30 cellular contexts compared by ENCODE assay signal in the genomic region with DNA sequence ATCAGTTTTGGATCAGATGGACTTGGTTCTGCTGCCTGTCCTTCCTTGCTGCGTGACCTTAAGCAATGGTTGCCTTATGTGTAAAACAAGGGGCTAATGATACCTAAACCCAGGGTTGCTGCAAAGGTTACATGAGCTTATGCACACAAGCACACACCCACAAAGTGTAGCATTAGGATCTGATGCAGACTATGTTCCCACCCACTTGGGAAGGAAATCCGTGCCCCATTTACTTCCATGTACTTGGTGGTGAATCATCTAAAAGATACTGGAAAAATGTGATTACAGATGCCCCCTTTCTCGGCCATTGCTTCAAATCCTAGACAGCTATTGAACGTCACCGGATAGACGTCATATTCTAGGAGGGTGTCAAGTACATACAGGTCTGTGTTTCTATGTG.
DNase-seq lines count a peak whose midpoint lies in the region; ATAC-seq and TF ChIP-seq lines count a peak whose summit lies in the region.
"Had no signal": no experiment of that assay in that cellular context is flagged by ENCODE, and none has a peak within 500 bp of the region (broad histone marks: within the 10 kb centered on the region; RNA-seq: fewer than 3 reads in every experiment).

No MANE protein-coding gene starts in this region.

- no peak overlapping the region for H3K27ac ChIP-seq in CD4-positive, CD25-positive, alpha-beta regulatory T cell (ENCODE audit: insufficient read depth, low read length, poor library complexity, severe bottlenecking)
- no peak overlapping the region for H3K27ac ChIP-seq in CD8-positive, alpha-beta T cell (ENCODE audit: low read depth, low read length)
- H3K27ac ChIP-seq in naive thymus-derived CD4-positive, alpha-beta T cell (ENCODE audit: low read depth, low read length) = no peak overlapping the region
- no peak overlapping the region for H3K27ac ChIP-seq in dorsolateral prefrontal cortex
- H3K27ac ChIP-seq: ascending aorta, left ventricle myocardium inferior, neutrophil, PC-9, tibial nerve had no signal

- peaks cover 29 to 64% (median 56%) of the 10 kb centered on the region in 4 donors for H3K4me1 Mint-ChIP-seq in CD4-positive, CD25-positive, alpha-beta regulatory T cell
- H3K4me1 Mint-ChIP-seq in CD8-positive, alpha-beta T cell (ENCODE audit: low read depth) = peaks cover 27% of the 10 kb centered on the region
- H3K4me1 Mint-ChIP-seq in activated T-helper 17 cell treated with anti-CD3 and anti-CD28 coated beads, Interleukin-2, amount 50 U/mL, for 72 hours = peaks cover 60% of the 10 kb centered on the region
- H3K4me1 Mint-ChIP-seq in naive thymus-derived CD4-positive, alpha-beta T cell = peaks cover 0 to 62% (median 51%) of the 10 kb centered on the region in 7 donors

- ATAC-seq in CD4-positive, CD25-positive, alpha-beta regulatory T cell (ENCODE audit: low read depth in 2 of 2) = no peak
- ATAC-seq in CD8-positive, alpha-beta T cell = no peak
- no peak for ATAC-seq in activated T-helper 17 cell treated with anti-CD3 and anti-CD28 coated beads, Interleukin-2, amount 50 U/mL, for 72 hours (replicated peaks)
- ATAC-seq in naive thymus-derived CD4-positive, alpha-beta T cell = no peak

- no peak for TF ChIP-seq CTCF in CD8-positive, alpha-beta T cell (IDR thresholded peaks at IDR 0.05)
- no peak for TF ChIP-seq CTCF in dorsolateral prefrontal cortex (IDR thresholded peaks at IDR 0.05 in 54 of 56, conservative IDR thresholded peaks at IDR 0.05 in 2 of 56; ENCODE audit: low read depth in 1 of 56, partially characterized antibody in 56 of 56)
- TF ChIP-seq CTCF in lower leg skin (IDR thresholded peaks at IDR 0.05) = no peak

- H3K9me3 ChIP-seq in CD4-positive, CD25-positive, alpha-beta regulatory T cell (ENCODE audit: control insufficient read depth in 2 of 2, low read length in 2 of 2) = no peaks in the 10 kb centered on the region
- H3K9me3 ChIP-seq in CD8-positive, alpha-beta T cell (ENCODE audit: low read length) = no peaks in the 10 kb centered on the region
- no peaks in the 10 kb centered on the region for H3K9me3 ChIP-seq in naive thymus-derived CD4-positive, alpha-beta T cell (ENCODE audit: control insufficient read depth in 2 of 3, low read length in 3 of 3)
- H3K9me3 ChIP-seq: ascending aorta, left ventricle myocardium inferior, neutrophil, tibial nerve had no signal

- no peaks in the 10 kb centered on the region for H3K27me3 Mint-ChIP-seq in CD4-positive, CD25-positive, alpha-beta regulatory T cell
- no peaks in the 10 kb centered on the region for H3K27me3 Mint-ChIP-seq in CD8-positive, alpha-beta T cell (ENCODE audit: low read depth)
- no peaks in the 10 kb centered on the region for H3K27me3 Mint-ChIP-seq in activated T-helper 17 cell treated with anti-CD3 and anti-CD28 coated beads, Interleukin-2, amount 50 U/mL, for 72 hours
- no peaks in the 10 kb centered on the region for H3K27me3 Mint-ChIP-seq in naive thymus-derived CD4-positive, alpha-beta T cell
- H3K27me3 Mint-ChIP-seq: activated naive CD4-positive, alpha-beta T cell treated with anti-CD3 and anti-CD28 coated beads, Interleukin-2, amount 10 ng/mL, durations not matched to agents 7 days and 5 days; progenitor cell of endocrine pancreas had no signal

- H3K27ac Mint-ChIP-seq in CD4-positive, CD25-positive, alpha-beta regulatory T cell = peak overlapping the region; percentile 70 to 86 (median 85)
- peak overlapping the region; percentile 93 for H3K27ac Mint-ChIP-seq in CD8-positive, alpha-beta T cell
- H3K27ac Mint-ChIP-seq in activated T-helper 17 cell treated with anti-CD3 and anti-CD28 coated beads, Interleukin-2, amount 50 U/mL, for 72 hours = peak overlapping the region; percentile 49
- peak overlapping the region in 8 of 9 donors; percentile 11 to 88 (median 76) for H3K27ac Mint-ChIP-seq in naive thymus-derived CD4-positive, alpha-beta T cell
- H3K27ac Mint-ChIP-seq: endodermal cell, progenitor cell of endocrine pancreas had no signal

- POLR2A ChIA-PET in CD8-positive, alpha-beta T cell (lab: Charles Lee) = interaction anchor here (1.6 to 2.0 kb wide), 2 partner anchors 11 to 86 kb away, joined by 6 to 7 read pairs; no protein-coding TSS in a partner anchor
- POLR2A ChIA-PET in naive thymus-derived CD4-positive, alpha-beta T cell (lab: Charles Lee) = interaction anchor here (0.6 to 2.7 kb wide), 7 partner anchors 11 to 71 kb away, joined by 3 to 10 read pairs (median 3); no protein-coding TSS in a partner anchor

- WGBS in lower leg skin, 2 donors = 94 to 95% methylated on average over 6 of the region's 6 CpGs

- DNase-seq in CD4-positive, CD25-positive, alpha-beta regulatory T cell = no peak
- no peak for DNase-seq in CD8-positive, alpha-beta T cell
- DNase-seq in naive thymus-derived CD4-positive, alpha-beta T cell = no peak
- DNase-seq in dorsolateral prefrontal cortex (no peak), pons (ENCODE audit: low spot score) (no peak), lower leg skin (ENCODE audit: low spot score in 2 of 2) (no peak)
- DNase-seq: activated CD4-positive, alpha-beta T cell treated with anti-CD3 and anti-CD28 coated beads, Interleukin-2, amount 50 U/mL, for 1 hour; activated naive CD4-positive, alpha-beta T cell treated with anti-CD3 and anti-CD28 coated beads, Interleukin-2, amount 10 ng/mL, durations not matched to agents 7 days and 5 days; cortex of kidney; DMS79; endodermal cell; foreskin fibroblast; GDM1; HCEC 1CT; IMR-90; islet precursor cell; left ventricle myocardium inferior; mesendoderm; MV-4-11; NCI-H146; NCI-H2107; NCI-H345; NCI-H69; PC-9; stimulated activated CD4-positive, alpha-beta T cell treated with anti-CD3 and anti-CD28 coated beads, Interleukin-4, amount 100 ng/mL, for 1 hour had no signal

- TF ChIP-seq POLR2A in lower leg skin (IDR thresholded peaks at IDR 0.05) = no peak

- intact Hi-C loops in CD8-positive, alpha-beta T cell (cut with DNase I, micrococcal nuclease) = loop anchor here in 1 of 2 experiments (10.0 kb wide), 1 partner anchor 424 kb away; a partner anchor contains a TSS
- intact Hi-C loops in naive thymus-derived CD4-positive, alpha-beta T cell (cut with micrococcal nuclease) = loop anchor here in 1 of 2 donors (5.0 kb wide), 1 partner anchor 34 kb away; no protein-coding TSS in a partner anchor
- intact Hi-C loops in dorsolateral prefrontal cortex (cut with DNase I) = no loop called here
- intact Hi-C loops in lower leg skin (cut with DNase I; ENCODE audit: low total_unique reads) = no loop called here

- peak overlapping the region; percentile 28 for H3K4me3 ChIP-seq in CD4-positive, CD25-positive, alpha-beta regulatory T cell (ENCODE audit: low read depth, low read length)
- H3K4me3 ChIP-seq in CD8-positive, alpha-beta T cell (ENCODE audit: low read depth, low read length) = no peak overlapping the region
- H3K4me3 ChIP-seq in naive thymus-derived CD4-positive, alpha-beta T cell (ENCODE audit: low read length) = no peak overlapping the region
- H3K4me3 ChIP-seq in dorsolateral prefrontal cortex (no peak overlapping the region), lower leg skin (ENCODE audit: low read depth, poor library complexity, severe bottlenecking) (no peak overlapping the region)
- H3K4me3 ChIP-seq: ascending aorta, left ventricle myocardium inferior, PC-9, tibial nerve had no signal

- H3K4me1 ChIP-seq in CD4-positive, CD25-positive, alpha-beta regulatory T cell (ENCODE audit: control insufficient read depth, insufficient read depth, low read length, poor library complexity, severe bottlenecking) = peaks cover 81% of the 10 kb centered on the region
- peaks cover 94% of the 10 kb centered on the region for H3K4me1 ChIP-seq in CD8-positive, alpha-beta T cell (ENCODE audit: insufficient read depth, low read length)
- H3K4me1 ChIP-seq in naive thymus-derived CD4-positive, alpha-beta T cell (ENCODE audit: control insufficient read depth in 2 of 2, insufficient read depth in 2 of 2, low read length in 2 of 2) = peaks cover 76 to 90% of the 10 kb centered on the region in 2 donors
- H3K4me1 ChIP-seq: ascending aorta, tibial nerve had no signal

- peaks cover 19% of the 10 kb centered on the region for H3K36me3 ChIP-seq in CD4-positive, CD25-positive, alpha-beta regulatory T cell (ENCODE audit: control insufficient read depth, insufficient read depth, low read length)
- no peaks in the 10 kb centered on the region for H3K36me3 ChIP-seq in CD8-positive, alpha-beta T cell (ENCODE audit: insufficient read depth, low read length)
- H3K36me3 ChIP-seq in naive thymus-derived CD4-positive, alpha-beta T cell (ENCODE audit: control insufficient read depth in 2 of 3, insufficient read depth in 3 of 3, low read length in 3 of 3) = peaks cover 0 to 6% (median 0%) of the 10 kb centered on the region in 3 experiments
- H3K36me3 ChIP-seq: ascending aorta, left ventricle myocardium inferior, neutrophil, tibial nerve had no signal

- CTCF ChIA-PET in CD8-positive, alpha-beta T cell (lab: Charles Lee) = interaction anchor here (0.8 to 1.7 kb wide), 4 partner anchors 12 to 112 kb away, joined by 3 to 5 read pairs (median 3); no protein-coding TSS in a partner anchor
- CTCF ChIA-PET in naive thymus-derived CD4-positive, alpha-beta T cell (lab: Charles Lee) = interaction anchor here (0.8 to 0.9 kb wide), 2 partner anchors 274 to 321 kb away, joined by 3 read pairs; no protein-coding TSS in a partner anchor

- peaks cover 15% of the 10 kb centered on the region for H3K36me3 Mint-ChIP-seq in CD4-positive, CD25-positive, alpha-beta regulatory T cell
- H3K36me3 Mint-ChIP-seq in CD8-positive, alpha-beta T cell = peaks cover 24% of the 10 kb centered on the region
- peaks cover 18% of the 10 kb centered on the region for H3K36me3 Mint-ChIP-seq in activated T-helper 17 cell treated with anti-CD3 and anti-CD28 coated beads, Interleukin-2, amount 50 U/mL, for 72 hours (ENCODE audit: low read depth)
- H3K36me3 Mint-ChIP-seq in naive thymus-derived CD4-positive, alpha-beta T cell = peaks cover 0 to 36% (median 12%) of the 10 kb centered on the region in 5 donors

- peak overlapping the region in 3 of 4 donors; percentile 12 to 55 (median 48) for H3K4me3 Mint-ChIP-seq in CD4-positive, CD25-positive, alpha-beta regulatory T cell
- H3K4me3 Mint-ChIP-seq in CD8-positive, alpha-beta T cell = peak overlapping the region; percentile 4
- H3K4me3 Mint-ChIP-seq in activated T-helper 17 cell treated with anti-CD3 and anti-CD28 coated beads, Interleukin-2, amount 50 U/mL, for 72 hours = peak overlapping the region; percentile 52
- H3K4me3 Mint-ChIP-seq in naive thymus-derived CD4-positive, alpha-beta T cell = peak overlapping the region in 8 of 10 donors; percentile 2 to 80 (median 72)
- H3K4me3 Mint-ChIP-seq: activated naive CD4-positive, alpha-beta T cell treated with anti-CD3 and anti-CD28 coated beads, Interleukin-2, amount 10 ng/mL, durations not matched to agents 7 days and 5 days; endodermal cell had no signal

- no peaks in the 10 kb centered on the region for H3K27me3 ChIP-seq in CD4-positive, CD25-positive, alpha-beta regulatory T cell (ENCODE audit: control insufficient read depth, insufficient read depth, low read length)
- no peaks in the 10 kb centered on the region for H3K27me3 ChIP-seq in CD8-positive, alpha-beta T cell (ENCODE audit: insufficient read depth, low read length)
- no peaks in the 10 kb centered on the region for H3K27me3 ChIP-seq in naive thymus-derived CD4-positive, alpha-beta T cell (ENCODE audit: control insufficient read depth in 2 of 2, insufficient read depth in 2 of 2, low read length in 2 of 2)
- peaks cover 0 to 4% (median 0%) of the 10 kb centered on the region in 45 donors for H3K27me3 ChIP-seq in dorsolateral prefrontal cortex
- H3K27me3 ChIP-seq: ascending aorta, neutrophil, tibial nerve had no signal

- H3K9me3 Mint-ChIP-seq in CD4-positive, CD25-positive, alpha-beta regulatory T cell = no peaks in the 10 kb centered on the region
- no peaks in the 10 kb centered on the region for H3K9me3 Mint-ChIP-seq in CD8-positive, alpha-beta T cell
- H3K9me3 Mint-ChIP-seq in activated T-helper 17 cell treated with anti-CD3 and anti-CD28 coated beads, Interleukin-2, amount 50 U/mL, for 72 hours = no peaks in the 10 kb centered on the region
- H3K9me3 Mint-ChIP-seq in naive thymus-derived CD4-positive, alpha-beta T cell = no peaks in the 10 kb centered on the region
- H3K9me3 Mint-ChIP-seq: activated naive CD4-positive, alpha-beta T cell treated with anti-CD3 and anti-CD28 coated beads, Interleukin-2, amount 10 ng/mL, durations not matched to agents 7 days and 5 days; endodermal cell had no signal

Comparison
In these comparisons a context has a peak if more than half of its experiments do, and no peak if none do; other contexts are left out.
1. H3K4me3 Mint-ChIP-seq: peak in every context shown above with its lines; median percentile 72 in naive thymus-derived CD4-positive, alpha-beta T cell; 52 in activated T-helper 17 cell treated with anti-CD3 and anti-CD28 coated beads, Interleukin-2, amount 50 U/mL, for 72 hours; 48 in CD4-positive, CD25-positive, alpha-beta regulatory T cell; 4 in CD8-positive, alpha-beta T cell.